ENCODE assay signal across 21 cellular contexts in genomic region chr9:126117631-126118030, GRCh38.
DNase-seq lines count a peak whose midpoint lies in the region; ATAC-seq, FAIRE-seq and TF ChIP-seq lines count a peak whose summit lies in the region.
"Had no signal": no experiment of that assay in that cellular context is flagged by ENCODE, and none has a peak within 500 bp of the region (broad histone marks: within the 10 kb centered on the region; RNA-seq: fewer than 3 reads in every experiment).

No MANE protein-coding gene starts in this region.

- no peaks in the 10 kb centered on the region for H3K4me1 ChIP-seq in kidney (ENCODE audit: control insufficient read depth in 1 of 2, insufficient read depth in 1 of 2, low read depth in 1 of 2, low read length in 2 of 2)
- H3K4me1 ChIP-seq: BLaER1 treated with 17β-estradiol and CSF1 and Interleukin-3, amounts not matched to agents 10 nM and 100 nM had no signal

- H3K9me3 ChIP-seq in WERI-Rb-1 (ENCODE audit: severe bottlenecking) (no peaks in the 10 kb centered on the region), kidney (ENCODE audit: control insufficient read depth in 1 of 2, low read length in 2 of 2) (peaks cover 0 to 6% of the 10 kb centered on the region in 2 donors)
- H3K9me3 ChIP-seq: BLaER1 treated with 17β-estradiol and CSF1 and Interleukin-3, amounts not matched to agents 10 nM and 100 nM had no signal

- DNase-seq in D341Med (ENCODE audit: low spot score) (peak; percentile 13), WERI-Rb-1 (peak; percentile 3), kidney (peak; percentile 18), sciatic nerve (ENCODE audit: low spot score) (peak; percentile 28), NCI-H1930 (lab: John Stamatoyannopoulos, UW) (no peak), GM20000 (ENCODE audit: low spot score) (no peak), activated T-cell treated with anti-CD3 and anti-CD28 coated beads for 4 hours (no peak)
- DNase-seq: Calu3, DMS53, EL, KG1, MV-4-11, NCI-H1694 treated with DMSO at 0.1 percent for 48 hours, NCI-H2227 treated with DMSO at 0.1 percent for 48 hours, PC-3, RPMI8226, SIG-M5 had no signal

- no peak overlapping the region for H3K9ac ChIP-seq in kidney (ENCODE audit: low read length in 2 of 2)
- H3K9ac ChIP-seq: BLaER1 treated with 17β-estradiol and CSF1 and Interleukin-3, amounts not matched to agents 10 nM and 100 nM had no signal

- H3K27ac ChIP-seq in WERI-Rb-1 = no peak overlapping the region
- no peak overlapping the region for H3K27ac ChIP-seq in kidney (ENCODE audit: low read depth in 2 of 2, low read length in 2 of 2)
- H3K27ac ChIP-seq: BLaER1 treated with 17β-estradiol and CSF1 and Interleukin-3, amounts not matched to agents 10 nM and 100 nM had no signal

- ATAC-seq in sciatic nerve = no peak
- ATAC-seq: CD8-positive, alpha-beta T cell; PC-3 had no signal

- H3K27me3 ChIP-seq in WERI-Rb-1 (ENCODE audit: insufficient read depth, low read depth, severe bottlenecking) = peaks cover 36% of the 10 kb centered on the region
- H3K27me3 ChIP-seq: BLaER1 treated with 17β-estradiol and CSF1 and Interleukin-3, amounts not matched to agents 10 nM and 100 nM had no signal

- intact Hi-C loops in kidney (cut with DNase I) (no loop called here), sciatic nerve (cut with DNase I) (no loop called here)

- H3K4me3 ChIP-seq in WERI-Rb-1 (ENCODE audit: low read depth, low read length) (no peak overlapping the region), kidney (ENCODE audit: low read length in 2 of 2) (no peak overlapping the region)
- H3K4me3 ChIP-seq: BLaER1 treated with 17β-estradiol and CSF1 and Interleukin-3, amounts not matched to agents 10 nM and 100 nM had no signal

- H3K36me3 ChIP-seq in WERI-Rb-1 = no peaks in the 10 kb centered on the region
- no peaks in the 10 kb centered on the region for H3K36me3 ChIP-seq in kidney (ENCODE audit: control insufficient read depth in 1 of 2, insufficient read depth in 2 of 2, low read length in 2 of 2)

- no peak for TF ChIP-seq CTCF in WERI-Rb-1 (IDR thresholded peaks at IDR 0.05; ENCODE audit: low read depth, low read length)
- no peak for TF ChIP-seq CTCF in kidney (IDR thresholded peaks at IDR 0.05; ENCODE audit: borderline replicate concordance, extremely low read depth, insufficient read depth)
- no peak for TF ChIP-seq CTCF in GM20000 (IDR thresholded peaks at IDR 0.05; ENCODE audit: extremely low read depth, missing control alignments)

- FAIRE-seq in kidney (lab: Jason Lieb, UNC) = no peak
- FAIRE-seq: GM12892, H1 had no signal

Comparison
In these comparisons a context has a peak if more than half of its experiments do, and no peak if none do; other contexts are left out.
1. DNase-seq: peak in D341Med (single experiment), WERI-Rb-1 (single experiment), kidney (single experiment) and sciatic nerve (single experiment); none in NCI-H1930 (0 of 2), GM20000 (single experiment) and activated T-cell treated with anti-CD3 and anti-CD28 coated beads for 4 hours (single experiment).